In genomic region chr22:30245985-30246901, GRCh38 we compare ENCODE assay signal across 8 cellular contexts. TPM values are rescaled to one million over a fixed set of nuclear protein-coding genes. Genes with fewer than 3 reads are reported as not detected.
DNase-seq lines count a peak whose midpoint lies in the region; ATAC-seq and TF ChIP-seq lines count a peak whose summit lies in the region.

Gene LIF (minus strand): TSS chr22:30246759. CDS start chr22:30246695, 64 bp downstream.

- H3K9me3 ChIP-seq in DND-41 (ENCODE audit: insufficient read depth, low read length, severe bottlenecking) (no peaks in the 10 kb centered on the region), Karpas-422 (ENCODE audit: low read length) (no peaks in the 10 kb centered on the region)

- peaks cover 2% of the 10 kb centered on the region; the same call in 1 of the 2 replicates for H3K36me3 ChIP-seq in DND-41 (ENCODE audit: insufficient read depth, low read length)
- no peaks in the 10 kb centered on the region for H3K36me3 ChIP-seq in Karpas-422 (ENCODE audit: insufficient read depth, low read length)

- peak within 1 kb of the TSS; percentile 87 for H2AFZ ChIP-seq in DND-41 (ENCODE audit: low read depth, low read length)
- no peak within 1 kb of the TSS for H2AFZ ChIP-seq in Karpas-422 (ENCODE audit: low read length)

- peak; percentile 53 for TF ChIP-seq CTCF in DND-41 (IDR thresholded peaks at IDR 0.05; ENCODE audit: borderline replicate concordance, extremely low read depth, low read length, poor library complexity, severe bottlenecking)
- TF ChIP-seq CTCF in foreskin fibroblast (IDR thresholded peaks at IDR 0.05; ENCODE audit: low read depth, low read length) = no peak
- TF ChIP-seq CTCF in omental fat pad (IDR thresholded peaks at IDR 0.05) = no peak

- peak within 1 kb of the TSS; percentile 32 to 64; a peak in 3 of 4 replicates for H3K4me3 ChIP-seq in DND-41 (ENCODE audit: low read depth in 1 of 2, low read length in 2 of 2)
- peak within 1 kb of the TSS; percentile 51 to 55 for H3K4me3 ChIP-seq in foreskin fibroblast (ENCODE audit: low read depth in 1 of 2, low read length in 2 of 2)
- no peak within 1 kb of the TSS for H3K4me3 ChIP-seq in Karpas-422 (ENCODE audit: low read length)

- H3K9me2 ChIP-seq in Karpas-422 (replicated peaks; ENCODE audit: insufficient read depth, low read length) = no peaks in the 10 kb centered on the region

- H4K20me1 ChIP-seq in DND-41 (ENCODE audit: insufficient read depth, low read length) = no peaks in the 10 kb centered on the region
- H4K20me1 ChIP-seq in Karpas-422 (ENCODE audit: insufficient read depth, low read depth, low read length) = no peaks in the 10 kb centered on the region

- DNase-seq in DND-41 (peak; percentile 53), NCI-H226 (peak; percentile 57), foreskin fibroblast (peak; percentile 59 to 79), omental fat pad (ENCODE audit: low spot score) (no peak), ecto neural progenitor cell (ENCODE audit: low spot score) (no peak), Karpas-422 (no peak)
- DNase-seq in activated T-cell treated with anti-CD3 and anti-CD28 coated beads, Interleukin-2, amount 50 U/mL, for 48 hours = peak; percentile 74 to 77

- H3K27me3 ChIP-seq in DND-41 (ENCODE audit: insufficient read depth, low read length, poor library complexity) (no peaks in the 10 kb centered on the region), Karpas-422 (ENCODE audit: low read length) (no peaks in the 10 kb centered on the region)

- ATAC-seq in DND-41 (ENCODE audit: insufficient read depth, low read depth) (peak; percentile 74), omental fat pad (ENCODE audit: low FRiP score) (peak; percentile 9), HG03521 (IDR thresholded peaks at IDR 0.05; ENCODE audit: unreplicated experiment) (no peak)

- H3K9ac ChIP-seq in DND-41 (ENCODE audit: low read depth, low read length) (peak within 1 kb of the TSS; percentile 61), Karpas-422 (ENCODE audit: low read length) (no peak within 1 kb of the TSS)

- H3K27ac ChIP-seq in DND-41 (ENCODE audit: low read length) (peak within 1 kb of the TSS; percentile 46), Karpas-422 (ENCODE audit: low read length) (no peak within 1 kb of the TSS)

- H3K4me1 ChIP-seq in DND-41 (ENCODE audit: insufficient read depth, low read length) = peaks cover 39% of the 10 kb centered on the region
- H3K4me1 ChIP-seq in Karpas-422 (ENCODE audit: low read length) = no peaks in the 10 kb centered on the region

- no peaks in the 10 kb centered on the region for H3K79me2 ChIP-seq in DND-41 (ENCODE audit: insufficient read depth, low read length)
- H3K79me2 ChIP-seq in Karpas-422 (ENCODE audit: low read length) = no peaks in the 10 kb centered on the region

- H3K4me2 ChIP-seq in DND-41 (ENCODE audit: insufficient read depth, low read length) (peak within 1 kb of the TSS; percentile 90), Karpas-422 (ENCODE audit: low read depth, low read length, poor library complexity, severe bottlenecking) (no peak within 1 kb of the TSS)

RNA-seq across cellular contexts. Expression of gene LIF, which starts in this region (rescaled TPM):
- 10 to 100 TPM in 2 of 4 donors, 1 to 10 TPM in 2; 1.3 to 74.7 (median 24.4) TPM for total RNA-seq in omental fat pad
- total RNA-seq in Karpas-422 (2014; rRNA removed; shearing (Covaris generic); ENCODE audit: low replicate concordance) = not detected in 2 replicates

Comparison
In these comparisons a context has a peak if more than half of its experiments do, and no peak if none do; other contexts are left out.
1. DNase-seq: peak in DND-41 (single experiment), NCI-H226 (single experiment), activated T-cell treated with anti-CD3 and anti-CD28 coated beads, Interleukin-2, amount 50 U/mL, for 48 hours (2 of 2) and foreskin fibroblast (2 of 2); none in omental fat pad (single experiment), ecto neural progenitor cell (single experiment) and Karpas-422 (single experiment).